In the genomic region with DNA sequence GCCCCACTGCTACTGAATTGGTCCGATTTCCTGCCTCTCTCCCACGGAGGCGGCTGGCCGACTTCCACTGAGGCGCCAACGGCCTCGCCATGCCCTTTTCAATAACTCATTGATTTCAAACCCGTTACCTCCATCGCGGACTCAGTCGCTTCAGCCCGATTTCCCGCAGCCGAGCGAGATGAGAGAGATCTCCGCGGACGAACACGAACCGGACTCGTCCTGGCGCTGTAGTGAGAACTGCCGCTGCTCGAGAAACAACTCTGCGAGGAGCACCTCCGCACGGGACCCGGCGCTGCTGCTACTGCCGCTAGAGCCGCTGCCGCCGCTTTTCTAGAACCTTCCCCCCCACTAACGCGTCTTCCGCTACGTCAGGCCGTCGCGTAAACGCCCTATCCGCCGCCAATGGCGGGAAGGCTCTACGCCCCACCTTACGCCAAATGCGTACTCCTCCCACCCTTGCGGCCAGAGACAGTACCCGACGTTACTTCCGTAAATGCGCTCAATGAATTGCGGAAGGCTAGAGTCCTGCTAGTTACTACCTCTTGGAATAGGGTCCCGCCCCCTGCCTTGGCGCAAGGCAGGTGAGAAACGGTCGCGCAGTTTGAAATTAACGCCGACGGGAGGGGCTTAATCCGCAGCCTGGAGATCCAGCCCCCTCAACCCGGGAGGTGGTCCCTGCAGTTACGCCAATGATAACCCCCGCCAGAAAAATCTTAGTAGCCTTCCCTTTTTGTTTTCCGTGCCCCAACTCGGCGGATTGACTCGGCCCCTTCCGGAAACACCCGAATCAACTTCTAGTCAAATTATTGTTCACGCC, we compare ENCODE assay signal across 1 cellular context.
TF ChIP-seq lines count a peak whose summit lies in the region.

A gene (minus strand): TSS at position 303 of the 817 bp plus-strand sequence. CDS start 169 bp downstream, at position 134.

TF ChIP-seq in K562, 482 proteins besides CTCF, POLR2A, EP300 and RAD21 (continued from another document and continues in another):
- TF ChIP-seq, protein P1, sequence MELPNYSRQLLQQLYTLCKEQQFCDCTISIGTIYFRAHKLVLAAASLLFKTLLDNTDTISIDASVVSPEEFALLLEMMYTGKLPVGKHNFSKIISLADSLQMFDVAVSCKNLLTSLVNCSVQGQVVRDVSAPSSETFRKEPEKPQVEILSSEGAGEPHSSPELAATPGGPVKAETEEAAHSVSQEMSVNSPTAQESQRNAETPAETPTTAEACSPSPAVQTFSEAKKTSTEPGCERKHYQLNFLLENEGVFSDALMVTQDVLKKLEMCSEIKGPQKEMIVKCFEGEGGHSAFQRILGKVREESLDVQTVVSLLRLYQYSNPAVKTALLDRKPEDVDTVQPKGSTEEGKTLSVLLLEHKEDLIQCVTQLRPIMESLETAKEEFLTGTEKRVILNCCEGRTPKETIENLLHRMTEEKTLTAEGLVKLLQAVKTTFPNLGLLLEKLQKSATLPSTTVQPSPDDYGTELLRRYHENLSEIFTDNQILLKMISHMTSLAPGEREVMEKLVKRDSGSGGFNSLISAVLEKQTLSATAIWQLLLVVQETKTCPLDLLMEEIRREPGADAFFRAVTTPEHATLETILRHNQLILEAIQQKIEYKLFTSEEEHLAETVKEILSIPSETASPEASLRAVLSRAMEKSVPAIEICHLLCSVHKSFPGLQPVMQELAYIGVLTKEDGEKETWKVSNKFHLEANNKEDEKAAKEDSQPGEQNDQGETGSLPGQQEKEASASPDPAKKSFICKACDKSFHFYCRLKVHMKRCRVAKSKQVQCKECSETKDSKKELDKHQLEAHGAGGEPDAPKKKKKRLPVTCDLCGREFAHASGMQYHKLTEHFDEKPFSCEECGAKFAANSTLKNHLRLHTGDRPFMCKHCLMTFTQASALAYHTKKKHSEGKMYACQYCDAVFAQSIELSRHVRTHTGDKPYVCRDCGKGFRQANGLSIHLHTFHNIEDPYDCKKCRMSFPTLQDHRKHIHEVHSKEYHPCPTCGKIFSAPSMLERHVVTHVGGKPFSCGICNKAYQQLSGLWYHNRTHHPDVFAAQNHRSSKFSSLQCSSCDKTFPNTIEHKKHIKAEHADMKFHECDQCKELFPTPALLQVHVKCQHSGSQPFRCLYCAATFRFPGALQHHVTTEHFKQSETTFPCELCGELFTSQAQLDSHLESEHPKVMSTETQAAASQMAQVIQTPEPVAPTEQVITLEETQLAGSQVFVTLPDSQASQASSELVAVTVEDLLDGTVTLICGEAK (IDR thresholded peaks at IDR 0.05) = no peak; the same call in 1 of the 2 replicates
- TF ChIP-seq, protein P1 (CRISPR knock-in tag; IDR thresholded peaks at IDR 0.05) = no peak; the same call in 1 of the 2 replicates
- TF ChIP-seq, protein P2, sequence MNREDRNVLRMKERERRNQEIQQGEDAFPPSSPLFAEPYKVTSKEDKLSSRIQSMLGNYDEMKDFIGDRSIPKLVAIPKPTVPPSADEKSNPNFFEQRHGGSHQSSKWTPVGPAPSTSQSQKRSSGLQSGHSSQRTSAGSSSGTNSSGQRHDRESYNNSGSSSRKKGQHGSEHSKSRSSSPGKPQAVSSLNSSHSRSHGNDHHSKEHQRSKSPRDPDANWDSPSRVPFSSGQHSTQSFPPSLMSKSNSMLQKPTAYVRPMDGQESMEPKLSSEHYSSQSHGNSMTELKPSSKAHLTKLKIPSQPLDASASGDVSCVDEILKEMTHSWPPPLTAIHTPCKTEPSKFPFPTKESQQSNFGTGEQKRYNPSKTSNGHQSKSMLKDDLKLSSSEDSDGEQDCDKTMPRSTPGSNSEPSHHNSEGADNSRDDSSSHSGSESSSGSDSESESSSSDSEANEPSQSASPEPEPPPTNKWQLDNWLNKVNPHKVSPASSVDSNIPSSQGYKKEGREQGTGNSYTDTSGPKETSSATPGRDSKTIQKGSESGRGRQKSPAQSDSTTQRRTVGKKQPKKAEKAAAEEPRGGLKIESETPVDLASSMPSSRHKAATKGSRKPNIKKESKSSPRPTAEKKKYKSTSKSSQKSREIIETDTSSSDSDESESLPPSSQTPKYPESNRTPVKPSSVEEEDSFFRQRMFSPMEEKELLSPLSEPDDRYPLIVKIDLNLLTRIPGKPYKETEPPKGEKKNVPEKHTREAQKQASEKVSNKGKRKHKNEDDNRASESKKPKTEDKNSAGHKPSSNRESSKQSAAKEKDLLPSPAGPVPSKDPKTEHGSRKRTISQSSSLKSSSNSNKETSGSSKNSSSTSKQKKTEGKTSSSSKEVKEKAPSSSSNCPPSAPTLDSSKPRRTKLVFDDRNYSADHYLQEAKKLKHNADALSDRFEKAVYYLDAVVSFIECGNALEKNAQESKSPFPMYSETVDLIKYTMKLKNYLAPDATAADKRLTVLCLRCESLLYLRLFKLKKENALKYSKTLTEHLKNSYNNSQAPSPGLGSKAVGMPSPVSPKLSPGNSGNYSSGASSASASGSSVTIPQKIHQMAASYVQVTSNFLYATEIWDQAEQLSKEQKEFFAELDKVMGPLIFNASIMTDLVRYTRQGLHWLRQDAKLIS (CRISPR knock-in tag; IDR thresholded peaks at IDR 0.05) = peak; percentile 100
- no peak for TF ChIP-seq ZNF75A (CRISPR knock-in tag; IDR thresholded peaks at IDR 0.05)
- TF ChIP-seq U2AF1 (optimal IDR thresholded peaks at IDR 0.05; ENCODE audit: low read depth, low read length) = peak; percentile 38
- TF ChIP-seq YY1 (IDR thresholded peaks at IDR 0.05; ENCODE audit: borderline replicate concordance in 1 of 3, control insufficient read depth in 1 of 3, extremely low read depth in 1 of 3, insufficient read depth in 3 of 3, insufficient read length in 1 of 3, insufficient replicate concordance in 2 of 3, low read depth in 1 of 3, low read length in 2 of 3) = peak in 1 of 3 experiments; percentile 36
- TF ChIP-seq POLR3A (IDR thresholded peaks at IDR 0.05; ENCODE audit: borderline replicate concordance, extremely low read depth, insufficient read depth, insufficient read length) = no peak
- TF ChIP-seq ZNF197 (CRISPR knock-in tag; IDR thresholded peaks at IDR 0.05; ENCODE audit: low read depth) = no peak
- TF ChIP-seq TAF1 (IDR thresholded peaks at IDR 0.05; ENCODE audit: control insufficient read depth, extremely low read depth, insufficient read depth, low read length, severe bottlenecking) = peak; percentile 99
- peak; percentile 55 for TF ChIP-seq PHF20 (IDR thresholded peaks at IDR 0.05; ENCODE audit: partially characterized antibody)
- peak; percentile 16 for TF ChIP-seq TOE1 (IDR thresholded peaks at IDR 0.05; ENCODE audit: borderline replicate concordance)
- TF ChIP-seq TOE1 (CRISPR knock-in tag; IDR thresholded peaks at IDR 0.05; ENCODE audit: borderline replicate concordance, low read depth) = peak; percentile 89; the same call in 1 of the 2 replicates
- TF ChIP-seq SAFB2 (IDR thresholded peaks at IDR 0.05; ENCODE audit: borderline replicate concordance, low read depth, low read length, severe bottlenecking) = no peak
- TF ChIP-seq PPARD (CRISPR knock-in tag; IDR thresholded peaks at IDR 0.05) = no peak
- no peak for TF ChIP-seq XRCC4 (IDR thresholded peaks at IDR 0.05; ENCODE audit: extremely low read depth, insufficient read depth, insufficient read length)
- TF ChIP-seq, protein P3, sequence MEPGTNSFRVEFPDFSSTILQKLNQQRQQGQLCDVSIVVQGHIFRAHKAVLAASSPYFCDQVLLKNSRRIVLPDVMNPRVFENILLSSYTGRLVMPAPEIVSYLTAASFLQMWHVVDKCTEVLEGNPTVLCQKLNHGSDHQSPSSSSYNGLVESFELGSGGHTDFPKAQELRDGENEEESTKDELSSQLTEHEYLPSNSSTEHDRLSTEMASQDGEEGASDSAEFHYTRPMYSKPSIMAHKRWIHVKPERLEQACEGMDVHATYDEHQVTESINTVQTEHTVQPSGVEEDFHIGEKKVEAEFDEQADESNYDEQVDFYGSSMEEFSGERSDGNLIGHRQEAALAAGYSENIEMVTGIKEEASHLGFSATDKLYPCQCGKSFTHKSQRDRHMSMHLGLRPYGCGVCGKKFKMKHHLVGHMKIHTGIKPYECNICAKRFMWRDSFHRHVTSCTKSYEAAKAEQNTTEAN (CRISPR knock-in tag; IDR thresholded peaks at IDR 0.05) = no peak
- TF ChIP-seq BACH1 (tag; IDR thresholded peaks at IDR 0.05) = no peak
- 0 out of 2 replicates have a peak, but pooled peaks have one; percentile 61 for TF ChIP-seq KDM2B (CRISPR knock-in tag; IDR thresholded peaks at IDR 0.05)
- TF ChIP-seq, protein P4, sequence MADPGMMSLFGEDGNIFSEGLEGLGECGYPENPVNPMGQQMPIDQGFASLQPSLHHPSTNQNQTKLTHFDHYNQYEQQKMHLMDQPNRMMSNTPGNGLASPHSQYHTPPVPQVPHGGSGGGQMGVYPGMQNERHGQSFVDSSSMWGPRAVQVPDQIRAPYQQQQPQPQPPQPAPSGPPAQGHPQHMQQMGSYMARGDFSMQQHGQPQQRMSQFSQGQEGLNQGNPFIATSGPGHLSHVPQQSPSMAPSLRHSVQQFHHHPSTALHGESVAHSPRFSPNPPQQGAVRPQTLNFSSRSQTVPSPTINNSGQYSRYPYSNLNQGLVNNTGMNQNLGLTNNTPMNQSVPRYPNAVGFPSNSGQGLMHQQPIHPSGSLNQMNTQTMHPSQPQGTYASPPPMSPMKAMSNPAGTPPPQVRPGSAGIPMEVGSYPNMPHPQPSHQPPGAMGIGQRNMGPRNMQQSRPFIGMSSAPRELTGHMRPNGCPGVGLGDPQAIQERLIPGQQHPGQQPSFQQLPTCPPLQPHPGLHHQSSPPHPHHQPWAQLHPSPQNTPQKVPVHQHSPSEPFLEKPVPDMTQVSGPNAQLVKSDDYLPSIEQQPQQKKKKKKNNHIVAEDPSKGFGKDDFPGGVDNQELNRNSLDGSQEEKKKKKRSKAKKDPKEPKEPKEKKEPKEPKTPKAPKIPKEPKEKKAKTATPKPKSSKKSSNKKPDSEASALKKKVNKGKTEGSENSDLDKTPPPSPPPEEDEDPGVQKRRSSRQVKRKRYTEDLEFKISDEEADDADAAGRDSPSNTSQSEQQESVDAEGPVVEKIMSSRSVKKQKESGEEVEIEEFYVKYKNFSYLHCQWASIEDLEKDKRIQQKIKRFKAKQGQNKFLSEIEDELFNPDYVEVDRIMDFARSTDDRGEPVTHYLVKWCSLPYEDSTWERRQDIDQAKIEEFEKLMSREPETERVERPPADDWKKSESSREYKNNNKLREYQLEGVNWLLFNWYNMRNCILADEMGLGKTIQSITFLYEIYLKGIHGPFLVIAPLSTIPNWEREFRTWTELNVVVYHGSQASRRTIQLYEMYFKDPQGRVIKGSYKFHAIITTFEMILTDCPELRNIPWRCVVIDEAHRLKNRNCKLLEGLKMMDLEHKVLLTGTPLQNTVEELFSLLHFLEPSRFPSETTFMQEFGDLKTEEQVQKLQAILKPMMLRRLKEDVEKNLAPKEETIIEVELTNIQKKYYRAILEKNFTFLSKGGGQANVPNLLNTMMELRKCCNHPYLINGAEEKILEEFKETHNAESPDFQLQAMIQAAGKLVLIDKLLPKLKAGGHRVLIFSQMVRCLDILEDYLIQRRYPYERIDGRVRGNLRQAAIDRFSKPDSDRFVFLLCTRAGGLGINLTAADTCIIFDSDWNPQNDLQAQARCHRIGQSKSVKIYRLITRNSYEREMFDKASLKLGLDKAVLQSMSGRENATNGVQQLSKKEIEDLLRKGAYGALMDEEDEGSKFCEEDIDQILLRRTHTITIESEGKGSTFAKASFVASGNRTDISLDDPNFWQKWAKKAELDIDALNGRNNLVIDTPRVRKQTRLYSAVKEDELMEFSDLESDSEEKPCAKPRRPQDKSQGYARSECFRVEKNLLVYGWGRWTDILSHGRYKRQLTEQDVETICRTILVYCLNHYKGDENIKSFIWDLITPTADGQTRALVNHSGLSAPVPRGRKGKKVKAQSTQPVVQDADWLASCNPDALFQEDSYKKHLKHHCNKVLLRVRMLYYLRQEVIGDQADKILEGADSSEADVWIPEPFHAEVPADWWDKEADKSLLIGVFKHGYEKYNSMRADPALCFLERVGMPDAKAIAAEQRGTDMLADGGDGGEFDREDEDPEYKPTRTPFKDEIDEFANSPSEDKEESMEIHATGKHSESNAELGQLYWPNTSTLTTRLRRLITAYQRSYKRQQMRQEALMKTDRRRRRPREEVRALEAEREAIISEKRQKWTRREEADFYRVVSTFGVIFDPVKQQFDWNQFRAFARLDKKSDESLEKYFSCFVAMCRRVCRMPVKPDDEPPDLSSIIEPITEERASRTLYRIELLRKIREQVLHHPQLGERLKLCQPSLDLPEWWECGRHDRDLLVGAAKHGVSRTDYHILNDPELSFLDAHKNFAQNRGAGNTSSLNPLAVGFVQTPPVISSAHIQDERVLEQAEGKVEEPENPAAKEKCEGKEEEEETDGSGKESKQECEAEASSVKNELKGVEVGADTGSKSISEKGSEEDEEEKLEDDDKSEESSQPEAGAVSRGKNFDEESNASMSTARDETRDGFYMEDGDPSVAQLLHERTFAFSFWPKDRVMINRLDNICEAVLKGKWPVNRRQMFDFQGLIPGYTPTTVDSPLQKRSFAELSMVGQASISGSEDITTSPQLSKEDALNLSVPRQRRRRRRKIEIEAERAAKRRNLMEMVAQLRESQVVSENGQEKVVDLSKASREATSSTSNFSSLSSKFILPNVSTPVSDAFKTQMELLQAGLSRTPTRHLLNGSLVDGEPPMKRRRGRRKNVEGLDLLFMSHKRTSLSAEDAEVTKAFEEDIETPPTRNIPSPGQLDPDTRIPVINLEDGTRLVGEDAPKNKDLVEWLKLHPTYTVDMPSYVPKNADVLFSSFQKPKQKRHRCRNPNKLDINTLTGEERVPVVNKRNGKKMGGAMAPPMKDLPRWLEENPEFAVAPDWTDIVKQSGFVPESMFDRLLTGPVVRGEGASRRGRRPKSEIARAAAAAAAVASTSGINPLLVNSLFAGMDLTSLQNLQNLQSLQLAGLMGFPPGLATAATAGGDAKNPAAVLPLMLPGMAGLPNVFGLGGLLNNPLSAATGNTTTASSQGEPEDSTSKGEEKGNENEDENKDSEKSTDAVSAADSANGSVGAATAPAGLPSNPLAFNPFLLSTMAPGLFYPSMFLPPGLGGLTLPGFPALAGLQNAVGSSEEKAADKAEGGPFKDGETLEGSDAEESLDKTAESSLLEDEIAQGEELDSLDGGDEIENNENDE (IDR thresholded peaks at IDR 0.05; ENCODE audit: low read depth, low read length) = no peak
